11 cellular contexts compared by ENCODE assay signal in genomic region chr13:40692946-40693345, GRCh38. TPM values are rescaled to one million over a fixed set of nuclear protein-coding genes. Genes with fewer than 3 reads are reported as not detected.
A peak's percentile ranks its signal among the peaks of the same experiment; 100 is the strongest.
DNase-seq lines count a peak whose midpoint lies in the region; ATAC-seq and TF ChIP-seq lines count a peak whose summit lies in the region.
"Had no signal": no experiment of that assay in that cellular context is flagged by ENCODE, and none has a peak within 500 bp of the region (broad histone marks: within the 10 kb centered on the region; RNA-seq: fewer than 3 reads in every experiment).

No MANE protein-coding gene starts in this region.

- H3K4me3 Mint-ChIP-seq in CD8-positive, alpha-beta T cell: no peak overlapping the region
- H3K4me3 Mint-ChIP-seq: activated naive CD8-positive, alpha-beta T cell treated with anti-CD3 and anti-CD28 coated beads for 36 hours had no signal

- no peak for TF ChIP-seq CTCF in CD8-positive, alpha-beta T cell (IDR thresholded peaks at IDR 0.05)

- ATAC-seq in GM21390 (IDR thresholded peaks at IDR 0.05; ENCODE audit: unreplicated experiment) (peak; percentile 44), HG03196 (IDR thresholded peaks at IDR 0.05; ENCODE audit: unreplicated experiment) (peak; percentile 58), SK-N-SH treated with all-trans-retinoic acid at 6 μM for 48 hours (peak; percentile 74)
- ATAC-seq in CD8-positive, alpha-beta T cell: no peak

- intact Hi-C loops in CD8-positive, alpha-beta T cell (cut with DNase I, micrococcal nuclease): no loop called here

- no peaks in the 10 kb centered on the region for H3K36me3 ChIP-seq in CD8-positive, alpha-beta T cell (ENCODE audit: insufficient read depth, low read length)

- H3K4me1 ChIP-seq in CD8-positive, alpha-beta T cell (ENCODE audit: insufficient read depth, low read length): no peaks in the 10 kb centered on the region

- H3K4me1 Mint-ChIP-seq in CD8-positive, alpha-beta T cell (ENCODE audit: low read depth): no peaks in the 10 kb centered on the region
- H3K4me1 Mint-ChIP-seq: activated naive CD8-positive, alpha-beta T cell treated with anti-CD3 and anti-CD28 coated beads for 36 hours had no signal

- no peaks in the 10 kb centered on the region for H3K27me3 ChIP-seq in CD8-positive, alpha-beta T cell (ENCODE audit: insufficient read depth, low read length)

- no peak overlapping the region for H3K27ac Mint-ChIP-seq in CD8-positive, alpha-beta T cell
- H3K27ac Mint-ChIP-seq: activated naive CD8-positive, alpha-beta T cell treated with anti-CD3 and anti-CD28 coated beads for 36 hours had no signal

- H3K9me3 Mint-ChIP-seq in CD8-positive, alpha-beta T cell: no peaks in the 10 kb centered on the region
- H3K9me3 Mint-ChIP-seq: activated naive CD8-positive, alpha-beta T cell treated with anti-CD3 and anti-CD28 coated beads for 36 hours had no signal

- H3K27me3 Mint-ChIP-seq in CD8-positive, alpha-beta T cell (ENCODE audit: low read depth): no peaks in the 10 kb centered on the region
- H3K27me3 Mint-ChIP-seq: activated naive CD8-positive, alpha-beta T cell treated with anti-CD3 and anti-CD28 coated beads for 36 hours had no signal

- H3K9me3 ChIP-seq in CD8-positive, alpha-beta T cell (ENCODE audit: low read length): no peaks in the 10 kb centered on the region

- peak; percentile 45 for DNase-seq in DMS 273 treated with DMSO at 0.1 percent for 48 hours (lab: John Stamatoyannopoulos, UW)
- no peak for DNase-seq in CD8-positive, alpha-beta T cell
- DNase-seq in NCI-H345 (lab: John Stamatoyannopoulos, UW): no peak
- DNase-seq in putamen (ENCODE audit: low spot score): no peak
- DNase-seq in NCI-H524 treated with DMSO at 0.1 percent for 48 hours (lab: John Stamatoyannopoulos, UW): no peak
- DNase-seq: activated naive CD8-positive, alpha-beta T cell treated with anti-CD3 and anti-CD28 coated beads for 36 hours; effector CD4-positive, alpha-beta T cell had no signal

- H3K27ac ChIP-seq in CD8-positive, alpha-beta T cell (ENCODE audit: low read depth, low read length): no peak overlapping the region

- H3K4me3 ChIP-seq in CD8-positive, alpha-beta T cell (ENCODE audit: low read depth, low read length): no peak overlapping the region
- H3K4me3 ChIP-seq: smooth muscle cell had no signal

- CTCF ChIA-PET in CD8-positive, alpha-beta T cell (lab: Charles Lee): no interaction called here

- POLR2A ChIA-PET in CD8-positive, alpha-beta T cell (lab: Charles Lee): no interaction called here

- no peaks in the 10 kb centered on the region for H3K36me3 Mint-ChIP-seq in CD8-positive, alpha-beta T cell
- H3K36me3 Mint-ChIP-seq: activated naive CD8-positive, alpha-beta T cell treated with anti-CD3 and anti-CD28 coated beads for 36 hours had no signal

TF ChIP-seq in SK-N-SH treated with all-trans-retinoic acid at 6 μM for 48 hours, 23 proteins besides CTCF, POLR2A, EP300 and RAD21:
- TF ChIP-seq TOX (CRISPR knock-in tag; IDR thresholded peaks at IDR 0.05; ENCODE audit: borderline replicate concordance) (peak; percentile 50; the same call in 1 of the 2 replicates), GLIS3 (CRISPR knock-in tag; IDR thresholded peaks at IDR 0.05) (no peak), ZNF70 (CRISPR knock-in tag; IDR thresholded peaks at IDR 0.05) (no peak), TCF4 (CRISPR knock-in tag; IDR thresholded peaks at IDR 0.05; ENCODE audit: borderline replicate concordance) (no peak), ISL1 (CRISPR knock-in tag; IDR thresholded peaks at IDR 0.05) (0 out of 2 replicates have a peak, but pooled peaks have one; percentile 13), PPARA (CRISPR knock-in tag; IDR thresholded peaks at IDR 0.05; ENCODE audit: borderline replicate concordance) (no peak)
TF ChIP-seq in SK-N-SH treated with all-trans-retinoic acid at 6 μM for 48 hours: peak in this region for 2.

RNA-seq across cellular contexts. Expression of gene FOXO1, which starts 26.5 kb away (rescaled TPM):
- 10 to 100 TPM; 97.2 to 97.3 TPM for total RNA-seq in CD8-positive, alpha-beta T cell
